ENCODE assay signal across 12 cellular contexts in the genomic region with DNA sequence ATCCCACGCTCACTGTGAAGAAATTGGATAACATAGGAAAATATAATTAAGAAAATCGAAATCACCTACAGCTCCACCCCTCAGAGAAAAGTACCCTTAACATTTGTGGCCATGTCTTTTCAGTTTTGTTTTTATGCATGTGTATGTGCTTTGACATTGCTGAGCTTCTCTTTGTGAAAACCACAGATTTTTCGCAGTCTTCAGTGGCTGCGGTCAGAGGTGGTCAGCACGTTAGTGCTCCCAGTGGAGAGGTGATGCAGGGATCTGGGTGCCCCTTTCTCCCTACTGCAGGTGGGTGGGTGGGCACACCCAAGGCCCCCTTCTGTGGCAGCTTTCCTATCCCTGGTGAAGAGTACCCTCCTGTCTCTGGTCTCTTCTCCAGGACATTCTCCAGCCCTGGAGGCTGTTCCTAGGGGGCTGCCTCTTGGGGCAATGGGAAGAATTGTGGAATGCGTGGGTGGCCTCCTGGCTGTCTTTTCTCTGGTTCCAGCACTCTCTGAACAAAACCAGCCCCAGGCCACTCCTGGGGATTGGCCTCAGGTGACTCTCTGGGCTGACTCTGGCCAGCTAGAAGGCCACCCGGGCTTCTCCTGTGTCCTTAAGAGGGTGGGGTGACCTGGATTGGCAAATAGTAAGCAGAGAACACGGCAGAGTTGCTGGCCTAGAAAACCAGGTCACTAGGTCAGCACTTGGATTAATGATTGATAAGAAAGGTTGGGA. TPM values are rescaled to one million over a fixed set of nuclear protein-coding genes. Genes with fewer than 3 reads are reported as not detected.
A peak's percentile ranks its signal among the peaks of the same experiment; 100 is the strongest.
DNase-seq lines count a peak whose midpoint lies in the region; ATAC-seq and FAIRE-seq lines count a peak whose summit lies in the region.
"Had no signal": no experiment of that assay in that cellular context is flagged by ENCODE, and none has a peak within 500 bp of the region (broad histone marks: within the 10 kb centered on the region; RNA-seq: fewer than 3 reads in every experiment).

No MANE protein-coding gene starts in this region.

- no peak overlapping the region for H3K4me2 ChIP-seq in Karpas-422 (ENCODE audit: low read depth, low read length, poor library complexity, severe bottlenecking)
- H3K4me2 ChIP-seq: SK-N-SH had no signal

- H3K36me3 Mint-ChIP-seq in stimulated activated memory B cell treated with anti-CD40 and anti-IgM and Interleukin-4, amounts not matched to agents 10 μg/mL and 1 μg/mL and 100 μg/mL, for 72 hours: peaks cover 17% of the 10 kb centered on the region

- no peak for ATAC-seq in stimulated activated memory B cell treated with anti-CD40 and anti-IgM and Interleukin-4, amounts not matched to agents 10 μg/mL and 1 μg/mL and 100 μg/mL, for 72 hours
- no peak for ATAC-seq in GM18907 (IDR thresholded peaks at IDR 0.05; ENCODE audit: unreplicated experiment)

- FAIRE-seq in GM18507 (lab: Jason Lieb, UNC): peak; percentile 75

- no peaks in the 10 kb centered on the region for H3K36me3 ChIP-seq in Karpas-422 (ENCODE audit: insufficient read depth, low read length)
- H3K36me3 ChIP-seq: brain microvascular endothelial cell, uterus had no signal

- H3K4me3 ChIP-seq in Karpas-422 (ENCODE audit: low read length): no peak overlapping the region
- H3K4me3 ChIP-seq: esophagus squamous epithelium, uterus had no signal

- H3K27me3 ChIP-seq in Karpas-422 (ENCODE audit: low read length): no peaks in the 10 kb centered on the region
- H3K27me3 ChIP-seq: brain microvascular endothelial cell, esophagus squamous epithelium, uterus had no signal

- H3K4me1 ChIP-seq in Karpas-422 (ENCODE audit: low read length): no peaks in the 10 kb centered on the region
- H3K4me1 ChIP-seq: uterus had no signal

- no peak overlapping the region for H2AFZ ChIP-seq in Karpas-422 (ENCODE audit: low read length)

- H3K4me1 Mint-ChIP-seq in stimulated activated memory B cell treated with anti-CD40 and anti-IgM and Interleukin-4, amounts not matched to agents 10 μg/mL and 1 μg/mL and 100 μg/mL, for 72 hours: peaks cover 18% of the 10 kb centered on the region

- no peaks in the 10 kb centered on the region for H3K9me2 ChIP-seq in Karpas-422 (replicated peaks; ENCODE audit: insufficient read depth, low read length)
- H3K9me2 ChIP-seq: SK-N-SH had no signal

- peak overlapping the region; percentile 13 for H3K27ac Mint-ChIP-seq in stimulated activated memory B cell treated with anti-CD40 and anti-IgM and Interleukin-4, amounts not matched to agents 10 μg/mL and 1 μg/mL and 100 μg/mL, for 72 hours

- DNase-seq in GM18507 (ENCODE audit: extremely low spot score, insufficient read length, low read depth) (no peak), HuH-7 (ENCODE audit: low spot score) (peak; percentile 74), glomerular visceral epithelial cell (ENCODE audit: extremely low spot score) (peak; percentile 72), Karpas-422 (no peak), middle frontal gyrus (ENCODE audit: extremely low spot score, low spot score) (no peak)
- DNase-seq: brain microvascular endothelial cell, esophagus squamous epithelium, immature natural killer cell, SK-N-SH, uterus had no signal

- H3K9me3 Mint-ChIP-seq in stimulated activated memory B cell treated with anti-CD40 and anti-IgM and Interleukin-4, amounts not matched to agents 10 μg/mL and 1 μg/mL and 100 μg/mL, for 72 hours: no peaks in the 10 kb centered on the region
- H3K9me3 Mint-ChIP-seq: immature natural killer cell had no signal

- no peak overlapping the region for H3K27ac ChIP-seq in Karpas-422 (ENCODE audit: low read length)
- H3K27ac ChIP-seq: brain microvascular endothelial cell, uterus had no signal

- no peak overlapping the region for H3K4me3 Mint-ChIP-seq in stimulated activated memory B cell treated with anti-CD40 and anti-IgM and Interleukin-4, amounts not matched to agents 10 μg/mL and 1 μg/mL and 100 μg/mL, for 72 hours
- H3K4me3 Mint-ChIP-seq: immature natural killer cell had no signal

- H3K9me3 ChIP-seq in Karpas-422 (ENCODE audit: low read length): no peaks in the 10 kb centered on the region
- H3K9me3 ChIP-seq: esophagus squamous epithelium, SK-N-SH, uterus had no signal

- no peaks in the 10 kb centered on the region for H3K27me3 Mint-ChIP-seq in stimulated activated memory B cell treated with anti-CD40 and anti-IgM and Interleukin-4, amounts not matched to agents 10 μg/mL and 1 μg/mL and 100 μg/mL, for 72 hours

- no peaks in the 10 kb centered on the region for H3K79me2 ChIP-seq in Karpas-422 (ENCODE audit: low read length)

- no peaks in the 10 kb centered on the region for H4K20me1 ChIP-seq in Karpas-422 (ENCODE audit: insufficient read depth, low read depth, low read length)

- no peak overlapping the region for H3K9ac ChIP-seq in Karpas-422 (ENCODE audit: low read length)
- H3K9ac ChIP-seq: SK-N-SH had no signal

RNA-seq across cellular contexts. Expression of gene FANCE, which starts 49.8 kb away (rescaled TPM):
- 9.8 and 14.8 TPM in 2 replicates for total RNA-seq in Karpas-422 (2014; rRNA removed; shearing (Covaris generic); ENCODE audit: low replicate concordance)

RNA-seq across cellular contexts. Expression of gene PPARD, which starts 59.9 kb away (rescaled TPM):
- total RNA-seq in Karpas-422 (2014; rRNA removed; shearing (Covaris generic); ENCODE audit: low replicate concordance): 2.5 and 3.2 TPM in 2 replicates

Comparison
In these comparisons a context has a peak if more than half of its experiments do, and no peak if none do; other contexts are left out.
1. DNase-seq: peak in HuH-7 (single experiment) and glomerular visceral epithelial cell (single experiment); none in GM18507 (single experiment), Karpas-422 (single experiment) and middle frontal gyrus (single experiment).